In genomic region chr3:128923607-128924385, GRCh38 we compare ENCODE assay signal across 10 cellular contexts. TPM values are rescaled to one million over a fixed set of nuclear protein-coding genes. Genes with fewer than 3 reads are reported as not detected.
DNase-seq lines count a peak whose midpoint lies in the region; TF ChIP-seq lines count a peak whose summit lies in the region.
"Had no signal": no experiment of that assay in that cellular context is flagged by ENCODE, and none has a peak within 500 bp of the region (broad histone marks: within the 10 kb centered on the region; RNA-seq: fewer than 3 reads in every experiment).

No MANE protein-coding gene starts in this region.

- POLR2A ChIA-PET in activated CD4-positive, alpha-beta T cell treated with anti-CD3 and anti-CD28 coated beads, Interleukin-2, amount 10 ng/mL, durations not matched to agents 7 days and 5 days (lab: Charles Lee) = no interaction called here

- DNase-seq in activated CD4-positive, alpha-beta T cell treated with anti-CD3 and anti-CD28 coated beads, Interleukin-2, amount 10 ng/mL, durations not matched to agents 7 days and 5 days = peak; percentile 24
- no peak for DNase-seq in activated CD4-positive, alpha-beta T cell treated with anti-CD3 and anti-CD28 coated beads, Interleukin-2, amount 50 U/mL, for 4 hours
- DNase-seq in NAMALWA (ENCODE audit: low spot score) (peak; percentile 21), neural crest cell (ENCODE audit: low read depth, low spot score) (no peak), T1000 (lab: John Stamatoyannopoulos, UW) (no peak), NCI-H1105 (lab: John Stamatoyannopoulos, UW) (no peak), COR-L47 (lab: John Stamatoyannopoulos, UW) (no peak)
- DNase-seq in activated naive CD8-positive, alpha-beta T cell treated with anti-CD3 and anti-CD28 coated beads for 36 hours = no peak
- DNase-seq: NCI-H1105 treated with DMSO at 0.1 percent for 48 hours, NCI-H524 had no signal

- CTCF ChIA-PET in activated CD4-positive, alpha-beta T cell treated with anti-CD3 and anti-CD28 coated beads, Interleukin-2, amount 10 ng/mL, durations not matched to agents 7 days and 5 days (lab: Charles Lee) = interaction anchor here (0.7 to 1.6 kb wide), 7 partner anchors 9 to 306 kb away, joined by 3 to 6 read pairs (median 3); no protein-coding TSS in a partner anchor

- TF ChIP-seq CTCF in neural crest cell (conservative IDR thresholded peaks at IDR 0.05) = no peak

- peak overlapping the region; percentile 85 for H3K27ac Mint-ChIP-seq in activated CD4-positive, alpha-beta T cell treated with anti-CD3 and anti-CD28 coated beads, Interleukin-2, amount 10 ng/mL, durations not matched to agents 7 days and 5 days
- peak overlapping the region; percentile 86 for H3K27ac Mint-ChIP-seq in activated naive CD8-positive, alpha-beta T cell treated with anti-CD3 and anti-CD28 coated beads for 36 hours
- no peak overlapping the region for H3K27ac Mint-ChIP-seq in neural crest cell (ENCODE audit: unreplicated experiment)

- peaks cover 4% of the 10 kb centered on the region for H3K27me3 Mint-ChIP-seq in activated CD4-positive, alpha-beta T cell treated with anti-CD3 and anti-CD28 coated beads, Interleukin-2, amount 10 ng/mL, durations not matched to agents 7 days and 5 days
- H3K27me3 Mint-ChIP-seq in activated naive CD8-positive, alpha-beta T cell treated with anti-CD3 and anti-CD28 coated beads for 36 hours = no peaks in the 10 kb centered on the region
- H3K27me3 Mint-ChIP-seq in neural crest cell (ENCODE audit: low read depth) = peaks cover 6% of the 10 kb centered on the region

- peak overlapping the region; percentile 59 for H3K4me3 Mint-ChIP-seq in activated CD4-positive, alpha-beta T cell treated with anti-CD3 and anti-CD28 coated beads, Interleukin-2, amount 10 ng/mL, durations not matched to agents 7 days and 5 days
- H3K4me3 Mint-ChIP-seq in activated naive CD8-positive, alpha-beta T cell treated with anti-CD3 and anti-CD28 coated beads for 36 hours = peak overlapping the region; percentile 57
- H3K4me3 Mint-ChIP-seq in neural crest cell = peak overlapping the region; percentile 41

- H3K4me1 Mint-ChIP-seq in activated CD4-positive, alpha-beta T cell treated with anti-CD3 and anti-CD28 coated beads, Interleukin-2, amount 10 ng/mL, durations not matched to agents 7 days and 5 days = peaks cover 34% of the 10 kb centered on the region
- peaks cover 28% of the 10 kb centered on the region for H3K4me1 Mint-ChIP-seq in activated naive CD8-positive, alpha-beta T cell treated with anti-CD3 and anti-CD28 coated beads for 36 hours
- H3K4me1 Mint-ChIP-seq in neural crest cell = no peaks in the 10 kb centered on the region

- peaks cover 29% of the 10 kb centered on the region for H3K9me3 Mint-ChIP-seq in activated CD4-positive, alpha-beta T cell treated with anti-CD3 and anti-CD28 coated beads, Interleukin-2, amount 10 ng/mL, durations not matched to agents 7 days and 5 days
- H3K9me3 Mint-ChIP-seq in activated naive CD8-positive, alpha-beta T cell treated with anti-CD3 and anti-CD28 coated beads for 36 hours = peaks cover 28% of the 10 kb centered on the region
- H3K9me3 Mint-ChIP-seq in neural crest cell = peaks cover 49% of the 10 kb centered on the region

- H3K36me3 Mint-ChIP-seq in activated CD4-positive, alpha-beta T cell treated with anti-CD3 and anti-CD28 coated beads, Interleukin-2, amount 10 ng/mL, durations not matched to agents 7 days and 5 days (ENCODE audit: low read depth) = peaks cover 35% of the 10 kb centered on the region
- H3K36me3 Mint-ChIP-seq in activated naive CD8-positive, alpha-beta T cell treated with anti-CD3 and anti-CD28 coated beads for 36 hours = peaks cover 53% of the 10 kb centered on the region
- H3K36me3 Mint-ChIP-seq in neural crest cell (ENCODE audit: low read depth) = peaks cover 71% of the 10 kb centered on the region

RNA-seq across cellular contexts. Expression of gene ACAD9, which starts 44.4 kb away (rescaled TPM):
- 10 to 100 TPM; 74.7 to 77.4 TPM for total RNA-seq in activated CD4-positive, alpha-beta T cell treated with anti-CD3 and anti-CD28 coated beads, Interleukin-2, amount 10 ng/mL, durations not matched to agents 7 days and 5 days
- total RNA-seq in activated naive CD8-positive, alpha-beta T cell treated with anti-CD3 and anti-CD28 coated beads for 36 hours = 10 to 100 TPM; 47.5 to 47.6 TPM
- total RNA-seq in neural crest cell = 60.2 and 60.6 TPM in 2 replicates

Comparison
In these comparisons a context has a peak if more than half of its experiments do, and no peak if none do; other contexts are left out.
1. DNase-seq: peak in activated CD4-positive, alpha-beta T cell treated with anti-CD3 and anti-CD28 coated beads, Interleukin-2, amount 10 ng/mL, durations not matched to agents 7 days and 5 days (single experiment) and NAMALWA (single experiment); none in activated CD4-positive, alpha-beta T cell treated with anti-CD3 and anti-CD28 coated beads, Interleukin-2, amount 50 U/mL, for 4 hours (0 of 2), activated naive CD8-positive, alpha-beta T cell treated with anti-CD3 and anti-CD28 coated beads for 36 hours (single experiment), neural crest cell (single experiment), T1000 (single experiment), NCI-H1105 (single experiment) and COR-L47 (single experiment).
2. Peak in every context shown above with its lines, with median percentiles within 50 percentile points of each other: H3K4me3 Mint-ChIP-seq.